21 cellular contexts compared by ENCODE assay signal in the genomic region with DNA sequence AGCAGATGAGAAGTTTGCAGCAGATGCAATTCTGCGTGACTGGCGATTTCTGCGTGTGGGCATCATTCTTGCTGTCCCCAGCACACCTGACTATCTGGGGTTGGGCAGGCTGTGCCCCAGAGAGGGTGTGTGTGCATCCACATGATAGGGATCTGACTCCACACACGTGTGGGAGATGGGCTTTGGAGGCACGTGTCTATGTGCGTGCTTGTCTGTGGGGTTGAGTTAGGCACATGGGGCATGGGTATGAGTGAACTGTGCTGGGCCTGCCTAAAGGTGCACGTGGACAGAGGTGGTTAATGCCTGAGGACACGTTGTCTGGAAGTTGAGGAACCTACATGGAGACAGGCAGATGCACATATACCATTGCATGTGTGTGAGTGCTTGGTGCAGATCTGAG. TPM values are rescaled to one million over a fixed set of nuclear protein-coding genes. Genes with fewer than 3 reads are reported as not detected.
"Had no signal": no experiment of that assay in that cellular context is flagged by ENCODE, and none has a peak within 500 bp of the region (broad histone marks: within the 10 kb centered on the region; RNA-seq: fewer than 3 reads in every experiment).

No MANE protein-coding gene starts in this region.

- H3K36me3 ChIP-seq: MG63, Peyer's patch, SJCRH30 had no signal

- H3K4me3 ChIP-seq: MG63, PC-9, Peyer's patch, SJCRH30 had no signal

- H3K9me3 ChIP-seq: MG63, Peyer's patch, SJCRH30 had no signal

- H3K4me1 ChIP-seq: Peyer's patch, SJCRH30 had no signal

- H3K4me2 ChIP-seq: PC-9 had no signal

- DNase-seq: Karpas-422, KG1, MG63, NCI-H1092, NCI-H1105 treated with DMSO at 0.1 percent for 48 hours, NCI-H1417 treated with DMSO at 0.1 percent for 48 hours, NCI-H146, NCI-H1694 treated with DMSO at 0.1 percent for 48 hours, NCI-H1930, NCI-H2081, NCI-H2107, NCI-H2227 treated with DMSO at 0.1 percent for 48 hours, NCI-H524 treated with DMSO at 0.1 percent for 48 hours, NCI-H69, NCI-H774, OCI-M1, PC-9, Peyer's patch, SHP77 treated with DMSO at 0.1 percent for 48 hours, SJCRH30 had no signal

- H3K27ac ChIP-seq: PC-9, Peyer's patch, SJCRH30 had no signal

- H2AFZ ChIP-seq: PC-9 had no signal

RNA-seq across cellular contexts. Expression of a gene that starts 50.3 kb away (rescaled TPM):
- total RNA-seq: HT1080 had no signal
